In the genomic region with DNA sequence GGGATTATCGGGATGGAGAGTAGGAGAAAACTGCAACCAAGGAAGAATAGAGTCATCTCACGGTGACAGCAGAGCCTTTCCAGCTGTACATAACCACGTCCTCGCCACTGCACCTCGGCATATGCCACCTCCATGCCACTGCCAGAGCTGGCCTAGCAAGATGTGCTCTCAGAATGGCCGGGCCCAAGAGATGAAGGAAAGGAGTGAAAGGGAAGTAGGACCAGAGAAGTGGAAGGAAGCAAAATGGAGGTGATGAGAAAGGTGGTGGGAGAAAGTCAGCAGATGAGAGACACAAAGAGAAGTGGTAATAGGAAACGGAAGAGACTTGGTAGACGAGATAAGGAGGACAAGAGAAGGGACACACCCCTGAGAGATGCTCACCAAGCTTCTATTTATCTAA, we compare ENCODE assay signal across 31 cellular contexts. TPM values are rescaled to one million over a fixed set of nuclear protein-coding genes. Genes with fewer than 3 reads are reported as not detected.
"Had no signal": no experiment of that assay in that cellular context is flagged by ENCODE, and none has a peak within 500 bp of the region (broad histone marks: within the 10 kb centered on the region; RNA-seq: fewer than 3 reads in every experiment).

No MANE protein-coding gene starts in this region.

- H3K9me3 Mint-ChIP-seq: activated CD4-positive, alpha-beta T cell treated with anti-CD3 and anti-CD28 coated beads, Interleukin-2, amount 10 ng/mL, durations not matched to agents 24 days and 14 days; activated naive CD4-positive, alpha-beta T cell treated with anti-CD3 and anti-CD28 coated beads, Interleukin-2, amount 10 ng/mL, durations not matched to agents 7 days and 5 days; activated naive CD8-positive, alpha-beta T cell treated with anti-CD3 and anti-CD28 coated beads for 36 hours; activated T-cell treated with anti-CD3 and anti-CD28 coated beads, Interleukin-2, amount 50 U/mL, for 4 hours; activated T-helper 1 cell treated with anti-CD3 and anti-CD28 coated beads, Interleukin-12 subunit alpha, Interleukin-12 subunit beta, Interleukin-2, Interleukin-4 antibody, amounts not matched to agents 30 ng/mL and 10 ng/mL and 1 ng/mL, durations not matched to agents 14 hours and 24 hours and 36 hours; T-helper 1 cell treated with Interleukin-12 subunit alpha and Interleukin-12 subunit beta and Interleukin-4 antibody, amounts not matched to agents 30 μg/mL and 1 μg/mL, for 36 hours; T-helper 2 cell treated with Interferon-gamma antibody and Interleukin-4, amounts not matched to agents 5 μg/mL and 100 μg/mL, for 36 hours had no signal

- H3K9me3 ChIP-seq: SJCRH30 had no signal

- H3K4me2 ChIP-seq: KMS-11 had no signal

- H3K4me1 Mint-ChIP-seq: activated CD4-positive, alpha-beta T cell treated with anti-CD3 and anti-CD28 coated beads, Interleukin-2, amount 10 ng/mL, durations not matched to agents 24 days and 14 days; activated naive CD4-positive, alpha-beta T cell treated with anti-CD3 and anti-CD28 coated beads, Interleukin-2, amount 10 ng/mL, durations not matched to agents 7 days and 5 days; activated naive CD8-positive, alpha-beta T cell treated with anti-CD3 and anti-CD28 coated beads for 36 hours had no signal

- H3K36me3 ChIP-seq: brain microvascular endothelial cell, SJCRH30 had no signal

- H3K4me3 Mint-ChIP-seq: activated CD4-positive, alpha-beta T cell treated with anti-CD3 and anti-CD28 coated beads, Interleukin-2, amount 10 ng/mL, durations not matched to agents 24 days and 14 days; activated CD8-positive, alpha-beta T cell treated with anti-CD3 and anti-CD28 coated beads, Interleukin-2, amount 10 ng/mL, durations not matched to agents 7 days and 5 days; activated naive CD4-positive, alpha-beta T cell treated with anti-CD3 and anti-CD28 coated beads, Interleukin-2, amount 10 ng/mL, durations not matched to agents 7 days and 5 days; activated naive CD8-positive, alpha-beta T cell treated with anti-CD3 and anti-CD28 coated beads for 36 hours; activated T-cell treated with anti-CD3 and anti-CD28 coated beads, Interleukin-2, amount 50 U/mL, for 4 hours; activated T-helper 1 cell treated with anti-CD3 and anti-CD28 coated beads, Interleukin-12 subunit alpha, Interleukin-12 subunit beta, Interleukin-2, Interleukin-4 antibody, amounts not matched to agents 30 ng/mL and 10 ng/mL and 1 ng/mL, durations not matched to agents 14 hours and 24 hours and 36 hours; T-helper 1 cell treated with Interleukin-12 subunit alpha and Interleukin-12 subunit beta and Interleukin-4 antibody, amounts not matched to agents 30 μg/mL and 1 μg/mL, for 36 hours; T-helper 2 cell treated with Interferon-gamma antibody and Interleukin-4, amounts not matched to agents 5 μg/mL and 100 μg/mL, for 36 hours had no signal

- DNase-seq: activated CD4-positive, alpha-beta T cell treated with anti-CD3 and anti-CD28 coated beads, Interleukin-2, amount 10 ng/mL, durations not matched to agents 24 days and 14 days; activated CD4-positive, alpha-beta T cell treated with anti-CD3 and anti-CD28 coated beads, Interleukin-2, amount 50 U/mL, for 48 hours; activated CD8-positive, alpha-beta T cell treated with anti-CD3 and anti-CD28 coated beads, Interleukin-2, amount 10 ng/mL, durations not matched to agents 7 days and 5 days; activated gamma-delta T cell treated with Interleukin-2 at 50 U/mL for 16 hours; activated naive CD4-positive, alpha-beta T cell treated with anti-CD3 and anti-CD28 coated beads, Interleukin-2, amount 10 ng/mL, durations not matched to agents 7 days and 5 days; activated naive CD8-positive, alpha-beta T cell treated with anti-CD3 and anti-CD28 coated beads for 36 hours; activated T-cell treated with anti-CD3 and anti-CD28 coated beads, Interleukin-2, amount 50 U/mL, for 4 hours; amniotic stem cell; aorta; brain microvascular endothelial cell; central memory CD4-positive, alpha-beta T cell; MM.1S; MV-4-11; NCI-H1092 treated with DMSO at 0.1 percent for 48 hours; NCI-H1417; NCI-H146; NCI-H187 treated with DMSO at 0.1 percent for 48 hours; NCI-H2081; NCI-H345; NCI-H524 treated with DMSO at 0.1 percent for 48 hours; SHP77; SJCRH30 had no signal

- H3K36me3 Mint-ChIP-seq: activated naive CD4-positive, alpha-beta T cell treated with anti-CD3 and anti-CD28 coated beads, Interleukin-2, amount 10 ng/mL, durations not matched to agents 7 days and 5 days; activated naive CD8-positive, alpha-beta T cell treated with anti-CD3 and anti-CD28 coated beads for 36 hours had no signal

- ATAC-seq: activated CD8-positive, alpha-beta T cell treated with anti-CD3 and anti-CD28 coated beads, Interleukin-2, amount 10 ng/mL, durations not matched to agents 7 days and 5 days; activated T-cell treated with anti-CD3 and anti-CD28 coated beads, Interleukin-2, amount 50 U/mL, for 4 hours; Panc1 had no signal

- H3K27ac Mint-ChIP-seq: activated CD4-positive, alpha-beta T cell treated with anti-CD3 and anti-CD28 coated beads, Interleukin-2, amount 10 ng/mL, durations not matched to agents 24 days and 14 days; activated CD8-positive, alpha-beta T cell treated with anti-CD3 and anti-CD28 coated beads, Interleukin-2, amount 10 ng/mL, durations not matched to agents 7 days and 5 days; activated naive CD4-positive, alpha-beta T cell treated with anti-CD3 and anti-CD28 coated beads, Interleukin-2, amount 10 ng/mL, durations not matched to agents 7 days and 5 days; activated naive CD8-positive, alpha-beta T cell treated with anti-CD3 and anti-CD28 coated beads for 36 hours; activated T-helper 1 cell treated with anti-CD3 and anti-CD28 coated beads, Interleukin-12 subunit alpha, Interleukin-12 subunit beta, Interleukin-2, Interleukin-4 antibody, amounts not matched to agents 30 ng/mL and 10 ng/mL and 1 ng/mL, durations not matched to agents 14 hours and 24 hours and 36 hours; T-helper 1 cell treated with Interleukin-12 subunit alpha and Interleukin-12 subunit beta and Interleukin-4 antibody, amounts not matched to agents 30 μg/mL and 1 μg/mL, for 36 hours; T-helper 2 cell treated with Interferon-gamma antibody and Interleukin-4, amounts not matched to agents 5 μg/mL and 100 μg/mL, for 36 hours had no signal

- H3K9ac ChIP-seq: KMS-11 had no signal

- FAIRE-seq: colon had no signal

- H3K27ac ChIP-seq: brain microvascular endothelial cell, KMS-11, SJCRH30, SK-N-MC had no signal

- H3K4me3 ChIP-seq: SJCRH30, SK-N-MC had no signal

RNA-seq across cellular contexts. Expression of a gene that starts 44.4 kb away (rescaled TPM):
- total RNA-seq: activated CD4-positive, alpha-beta T cell treated with anti-CD3 and anti-CD28 coated beads, Interleukin-2, amount 10 ng/mL, durations not matched to agents 24 days and 14 days; activated CD8-positive, alpha-beta T cell treated with anti-CD3 and anti-CD28 coated beads, Interleukin-2, amount 10 ng/mL, durations not matched to agents 7 days and 5 days; activated naive CD8-positive, alpha-beta T cell treated with anti-CD3 and anti-CD28 coated beads for 36 hours; activated T-cell treated with anti-CD3 and anti-CD28 coated beads, Interleukin-2, amount 50 U/mL, for 4 hours; activated T-helper 1 cell treated with anti-CD3 and anti-CD28 coated beads, Interleukin-12 subunit alpha, Interleukin-12 subunit beta, Interleukin-2, Interleukin-4 antibody, amounts not matched to agents 30 ng/mL and 10 ng/mL and 1 ng/mL, durations not matched to agents 14 hours and 24 hours and 36 hours; aorta; NCI-H460; RPMI7951; SJCRH30 had no signal
- polyA plus RNA-seq: aorta had no signal
